Comparison of ENCODE assay signal across 25 cellular contexts in the genomic region with DNA sequence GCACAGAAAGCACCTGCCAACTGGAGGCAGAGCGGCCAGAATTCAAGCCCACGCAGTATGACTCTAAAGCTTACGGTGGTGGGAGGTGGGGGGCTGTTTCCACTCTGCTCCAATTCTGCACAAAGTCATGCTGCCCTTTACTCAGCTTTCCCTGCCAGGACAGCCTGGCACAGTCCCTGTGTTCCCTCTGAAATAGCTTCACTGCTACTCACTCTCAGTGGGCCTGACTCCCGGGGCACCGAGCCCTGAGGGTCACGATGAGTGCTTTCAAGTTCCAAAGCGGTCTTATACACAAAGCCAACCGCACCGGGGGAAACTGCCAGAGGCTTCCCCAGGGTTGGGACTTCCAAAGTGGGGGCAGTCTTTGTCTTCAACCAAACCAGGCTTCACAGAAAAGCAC.
DNase-seq lines count a peak whose midpoint lies in the region; ATAC-seq and TF ChIP-seq lines count a peak whose summit lies in the region.
"Had no signal": no experiment of that assay in that cellular context is flagged by ENCODE, and none has a peak within 500 bp of the region (broad histone marks: within the 10 kb centered on the region; RNA-seq: fewer than 3 reads in every experiment).

No MANE protein-coding gene starts in this region.

- no peak for TF ChIP-seq CTCF in osteocyte (IDR thresholded peaks at IDR 0.05)

- no peaks in the 10 kb centered on the region for H3K36me3 Mint-ChIP-seq in osteocyte (ENCODE audit: unreplicated experiment)
- H3K36me3 Mint-ChIP-seq: immature natural killer cell, WTC11 had no signal

- peak overlapping the region; percentile 50 for H3K27ac Mint-ChIP-seq in osteocyte (ENCODE audit: unreplicated experiment)
- H3K27ac Mint-ChIP-seq: activated T-helper 1 cell treated with anti-CD3 and anti-CD28 coated beads, Interleukin-12 subunit alpha, Interleukin-12 subunit beta, Interleukin-2, Interleukin-4 antibody, amounts not matched to agents 30 ng/mL and 10 ng/mL and 1 ng/mL, durations not matched to agents 14 hours and 24 hours and 36 hours; immature natural killer cell; nephron; WTC11 had no signal

- no peaks in the 10 kb centered on the region for H3K27me3 Mint-ChIP-seq in osteocyte (ENCODE audit: unreplicated experiment)

- DNase-seq in Ammon's horn (ENCODE audit: low spot score), result peak; percentile 61
- DNase-seq in RPMI7951 (ENCODE audit: low read depth), result peak; percentile 37
- DNase-seq in epithelial cell of prostate (ENCODE audit: low read depth, low spot score), result no peak
- DNase-seq in osteocyte (ENCODE audit: extremely low spot score, unreplicated experiment), result no peak
- DNase-seq in NCI-H1092 (lab: John Stamatoyannopoulos, UW), result no peak
- DNase-seq: activated naive CD4-positive, alpha-beta T cell treated with anti-CD3 and anti-CD28 coated beads, Interleukin-2, amount 50 U/mL, for 16 hours; aorta; COR-L47; dermis blood vessel endothelial cell; H7; immature natural killer cell; NCI-H1092 treated with DMSO at 0.1 percent for 48 hours; NCI-H2029; NCI-H82; T-helper 9 cell; upper lobe of right lung had no signal

- H3K4me3 Mint-ChIP-seq in osteocyte (ENCODE audit: unreplicated experiment), result no peak overlapping the region
- H3K4me3 Mint-ChIP-seq: activated T-helper 1 cell treated with anti-CD3 and anti-CD28 coated beads, Interleukin-12 subunit alpha, Interleukin-12 subunit beta, Interleukin-2, Interleukin-4 antibody, amounts not matched to agents 30 ng/mL and 10 ng/mL and 1 ng/mL, durations not matched to agents 14 hours and 24 hours and 36 hours; immature natural killer cell; nephron; WTC11 had no signal

- H3K9me3 Mint-ChIP-seq in osteocyte (ENCODE audit: unreplicated experiment), result peaks cover 16% of the 10 kb centered on the region
- H3K9me3 Mint-ChIP-seq: activated T-helper 1 cell treated with anti-CD3 and anti-CD28 coated beads, Interleukin-12 subunit alpha, Interleukin-12 subunit beta, Interleukin-2, Interleukin-4 antibody, amounts not matched to agents 30 ng/mL and 10 ng/mL and 1 ng/mL, durations not matched to agents 14 hours and 24 hours and 36 hours; nephron had no signal

- no peak for ATAC-seq in HG03159 (IDR thresholded peaks at IDR 0.05; ENCODE audit: unreplicated experiment)
- ATAC-seq in HG02981 (IDR thresholded peaks at IDR 0.05; ENCODE audit: unreplicated experiment), result no peak
- no peak for ATAC-seq in GM21423 (IDR thresholded peaks at IDR 0.05; ENCODE audit: unreplicated experiment)
- ATAC-seq: left lobe of liver, upper lobe of right lung, WTC11 had no signal

- H3K4me1 Mint-ChIP-seq in osteocyte (ENCODE audit: unreplicated experiment), result no peaks in the 10 kb centered on the region
- H3K4me1 Mint-ChIP-seq: immature natural killer cell, nephron had no signal

- peak overlapping the region; percentile 8 for H3K27ac ChIP-seq in epithelial cell of prostate
- H3K27ac ChIP-seq: A549, RWPE1, upper lobe of right lung had no signal

Comparison
In these comparisons a context has a peak if more than half of its experiments do, and no peak if none do; other contexts are left out.
1. DNase-seq: peak in Ammon's horn (single experiment) and RPMI7951 (single experiment); none in epithelial cell of prostate (single experiment), osteocyte (single experiment) and NCI-H1092 (single experiment).